Comparison of ENCODE assay signal across 20 cellular contexts in the genomic region with DNA sequence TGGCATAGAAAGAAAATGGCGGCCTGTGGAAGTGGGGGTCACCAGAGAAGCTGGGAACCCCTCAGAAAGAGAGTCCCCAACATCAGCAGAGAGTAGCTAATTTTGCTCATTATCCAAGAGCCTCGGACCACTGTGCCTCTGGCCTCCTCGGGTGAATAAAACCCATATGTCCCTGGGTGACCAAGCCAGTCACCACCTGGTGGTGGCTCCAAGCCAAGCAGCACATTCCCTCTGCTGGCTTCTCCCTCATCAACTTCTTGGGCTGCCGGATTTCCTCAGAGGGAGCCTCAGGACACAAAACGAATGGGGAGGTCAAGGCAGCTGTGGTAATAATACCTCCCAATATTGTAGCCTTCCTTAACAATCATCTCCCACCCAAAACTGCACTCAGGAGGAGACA.
"Had no signal": no experiment of that assay in that cellular context is flagged by ENCODE, and none has a peak within 500 bp of the region (broad histone marks: within the 10 kb centered on the region; RNA-seq: fewer than 3 reads in every experiment).

No MANE protein-coding gene starts in this region.

- H3K9ac ChIP-seq: parathyroid adenoma had no signal

- H3K79me2 ChIP-seq: parathyroid adenoma had no signal

- H3K4me1 Mint-ChIP-seq: activated B cell treated with CpG ODN at 0.5 μM for 24 hours; central memory CD8-positive, alpha-beta T cell; T-helper 17 cell had no signal

- H3K4me1 ChIP-seq: parathyroid adenoma, right atrium auricular region, uterus had no signal

- H3K4me3 ChIP-seq: heart left ventricle, lung, right atrium auricular region, tibial artery, uterus had no signal

- H2AFZ ChIP-seq: parathyroid adenoma had no signal

- H3K27ac Mint-ChIP-seq: activated B cell treated with CpG ODN at 0.5 μM for 24 hours; activated CD8-positive, alpha-beta T cell treated with anti-CD3 and anti-CD28 coated beads for 36 hours; activated naive CD4-positive, alpha-beta T cell treated with anti-CD3 and anti-CD28 coated beads, Interleukin-2, amount 50 U/mL, for 72 hours; dendritic cell treated with granulocyte-macrophage colony-stimulating factor and Interleukin-4, amounts not matched to agents 40 ng/mL and 50 ng/mL, for 4 days; T-helper 17 cell had no signal

- DNase-seq: activated B cell treated with CpG ODN at 0.5 μM for 24 hours; activated CD4-positive, alpha-beta T cell treated with anti-CD3 and anti-CD28 coated beads for 48 hours; activated CD8-positive, alpha-beta T cell treated with anti-CD3 and anti-CD28 coated beads for 36 hours; activated gamma-delta T cell; activated T-cell treated with anti-CD3 and anti-CD28 coated beads, Interleukin-2, amount 50 U/mL, for 48 hours; effector memory CD4-positive, alpha-beta T cell; heart left ventricle; left colon; small intestine; stimulated activated CD4-positive, alpha-beta T cell treated with anti-CD3 and anti-CD28 coated beads, Interleukin-4, amount 100 ng/mL, for 24 hours; stimulated activated naive CD4-positive, alpha-beta T cell; T-helper 17 cell; tibial artery; uterus had no signal

- H3K27me3 ChIP-seq: heart left ventricle, right atrium auricular region, tibial artery, uterus had no signal

- H3K9me3 ChIP-seq: heart left ventricle, right atrium auricular region, tibial artery, uterus had no signal

- H3K4me3 Mint-ChIP-seq: activated B cell treated with CpG ODN at 0.5 μM for 24 hours; activated CD8-positive, alpha-beta T cell treated with anti-CD3 and anti-CD28 coated beads for 36 hours; central memory CD8-positive, alpha-beta T cell; dendritic cell treated with granulocyte-macrophage colony-stimulating factor and Interleukin-4, amounts not matched to agents 40 ng/mL and 50 ng/mL, for 4 days; T-helper 17 cell had no signal

- H3K36me3 ChIP-seq: heart left ventricle, right atrium auricular region, tibial artery, uterus had no signal

- H3K36me3 Mint-ChIP-seq: activated naive CD4-positive, alpha-beta T cell treated with anti-CD3 and anti-CD28 coated beads, Interleukin-2, amount 50 U/mL, for 72 hours had no signal

- ATAC-seq: activated CD8-positive, alpha-beta T cell treated with anti-CD3 and anti-CD28 coated beads for 36 hours; activated naive CD4-positive, alpha-beta T cell treated with anti-CD3 and anti-CD28 coated beads, Interleukin-2, amount 50 U/mL, for 72 hours; heart left ventricle; left colon; T-helper 17 cell had no signal

- H3K27ac ChIP-seq: heart left ventricle, parathyroid adenoma, right atrium auricular region, tibial artery, uterus had no signal

- H3K27me3 Mint-ChIP-seq: activated B cell treated with CpG ODN at 0.5 μM for 24 hours; activated CD8-positive, alpha-beta T cell treated with anti-CD3 and anti-CD28 coated beads for 36 hours; central memory CD8-positive, alpha-beta T cell; dendritic cell treated with granulocyte-macrophage colony-stimulating factor and Interleukin-4, amounts not matched to agents 40 ng/mL and 50 ng/mL, for 4 days; T-helper 17 cell had no signal
